ENCODE assay signal across 1 cellular context in the genomic region with DNA sequence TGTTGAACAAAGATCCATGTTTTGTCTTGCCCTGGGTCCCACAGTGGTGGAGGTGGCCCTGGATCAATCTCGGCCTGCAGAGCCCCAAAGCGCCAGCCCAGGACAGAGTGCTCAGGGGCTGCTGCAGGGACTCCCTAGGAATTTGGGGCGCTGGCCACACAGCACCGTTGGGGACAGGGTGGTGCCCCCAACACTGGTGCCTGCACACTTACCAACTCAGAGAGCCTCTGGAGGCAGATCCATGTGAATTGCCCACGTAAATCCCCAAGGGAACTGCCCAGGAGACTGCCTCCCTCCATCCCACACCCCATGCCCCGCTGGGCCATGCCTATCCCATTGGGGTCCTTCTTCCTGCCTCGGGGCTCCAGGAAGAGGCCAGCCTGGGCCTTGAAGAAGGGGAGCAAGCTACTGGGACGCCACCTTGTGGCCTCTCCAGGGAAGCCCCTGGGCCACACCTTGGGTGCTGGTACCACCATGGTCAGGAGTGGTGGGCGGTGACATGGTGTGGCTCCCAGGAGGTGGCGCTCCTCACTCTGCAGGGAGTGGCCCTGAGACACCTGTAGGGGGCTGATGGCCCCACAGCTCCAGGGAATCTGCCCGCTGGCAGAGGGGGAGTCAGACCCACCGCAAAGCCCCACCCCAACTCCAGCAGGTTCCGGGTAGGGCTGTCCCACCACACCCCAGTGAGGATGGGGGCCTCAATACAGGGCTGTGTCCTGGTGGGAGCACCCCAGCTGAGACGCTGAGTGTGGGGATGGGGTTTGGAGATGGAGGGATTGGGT.
TF ChIP-seq lines count a peak whose summit lies in the region.

No MANE protein-coding gene starts in this region.

TF ChIP-seq in HepG2, 621 proteins besides CTCF, POLR2A, EP300 and RAD21 (continues in another document):
- TF ChIP-seq MIER3 (CRISPR knock-in tag; IDR thresholded peaks at IDR 0.05; ENCODE audit: borderline replicate concordance) (peak; percentile 83; the same call in 1 of the 2 replicates), KLF9 (CRISPR knock-in tag; IDR thresholded peaks at IDR 0.05; ENCODE audit: low read depth) (0 out of 2 replicates have a peak, but pooled peaks have one; percentile 29), ZNF781 (CRISPR knock-in tag; IDR thresholded peaks at IDR 0.05; ENCODE audit: borderline replicate concordance, not compliant biosample characterization) (peak; percentile 26), POGZ (CRISPR knock-in tag; IDR thresholded peaks at IDR 0.05) (0 out of 2 replicates have a peak, but pooled peaks have one; percentile 45), CCDC6 (CRISPR knock-in tag; IDR thresholded peaks at IDR 0.05) (0 out of 2 replicates have a peak, but pooled peaks have one; percentile 42), U2AF1 (optimal IDR thresholded peaks at IDR 0.05; ENCODE audit: low read depth, low read length) (no peak), ZNF547 (CRISPR knock-in tag; IDR thresholded peaks at IDR 0.05) (no peak), ZMYM3 (CRISPR knock-in tag; IDR thresholded peaks at IDR 0.05) (peak; percentile 40; the same call in 1 of the 2 replicates), FOXO1 (CRISPR knock-in tag; IDR thresholded peaks at IDR 0.05) (0 out of 2 replicates have a peak, but pooled peaks have one; percentile 30), THAP11 (CRISPR knock-in tag; IDR thresholded peaks at IDR 0.05) (peak; percentile 76), IRF2 (CRISPR knock-in tag; IDR thresholded peaks at IDR 0.05) (peak; percentile 40; the same call in 1 of the 2 replicates), GATAD1 (CRISPR knock-in tag; IDR thresholded peaks at IDR 0.05) (peak; percentile 52), ZNF260 (CRISPR knock-in tag; IDR thresholded peaks at IDR 0.05; ENCODE audit: borderline replicate concordance, low read depth) (0 out of 2 replicates have a peak, but pooled peaks have one; percentile 63), KDM1A (CRISPR knock-in tag; IDR thresholded peaks at IDR 0.05) (no peak), ZSCAN25 (CRISPR knock-in tag; IDR thresholded peaks at IDR 0.05) (peak; percentile 30; the same call in 1 of the 2 replicates), TGIF2 (CRISPR knock-in tag; IDR thresholded peaks at IDR 0.05) (0 out of 2 replicates have a peak, but pooled peaks have one; percentile 18), ISL2 (CRISPR knock-in tag; IDR thresholded peaks at IDR 0.05) (0 out of 2 replicates have a peak, but pooled peaks have one; percentile 18), ATF7-NPFF (CRISPR knock-in tag; IDR thresholded peaks at IDR 0.05; ENCODE audit: low read depth) (peak; percentile 46; the same call in 1 of the 2 replicates), ZC3H13 (CRISPR knock-in tag; IDR thresholded peaks at IDR 0.05) (no peak), ZNF567 (CRISPR knock-in tag; IDR thresholded peaks at IDR 0.05; ENCODE audit: borderline replicate concordance) (peak; percentile 91), ZNF678 (CRISPR knock-in tag; IDR thresholded peaks at IDR 0.05) (no peak), ZNF530 (CRISPR knock-in tag; IDR thresholded peaks at IDR 0.05; ENCODE audit: low read depth) (no peak), KLF13 (CRISPR knock-in tag; IDR thresholded peaks at IDR 0.05) (no peak), NFKB2 (CRISPR knock-in tag; IDR thresholded peaks at IDR 0.05; ENCODE audit: borderline replicate concordance) (peak; percentile 66; the same call in 1 of the 2 replicates)
- TF ChIP-seq, protein P1, sequence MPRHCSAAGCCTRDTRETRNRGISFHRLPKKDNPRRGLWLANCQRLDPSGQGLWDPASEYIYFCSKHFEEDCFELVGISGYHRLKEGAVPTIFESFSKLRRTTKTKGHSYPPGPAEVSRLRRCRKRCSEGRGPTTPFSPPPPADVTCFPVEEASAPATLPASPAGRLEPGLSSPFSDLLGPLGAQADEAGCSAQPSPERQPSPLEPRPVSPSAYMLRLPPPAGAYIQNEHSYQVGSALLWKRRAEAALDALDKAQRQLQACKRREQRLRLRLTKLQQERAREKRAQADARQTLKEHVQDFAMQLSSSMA (CRISPR knock-in tag; IDR thresholded peaks at IDR 0.05): 0 out of 2 replicates have a peak, but pooled peaks have one; percentile 45
- TF ChIP-seq, protein P2, sequence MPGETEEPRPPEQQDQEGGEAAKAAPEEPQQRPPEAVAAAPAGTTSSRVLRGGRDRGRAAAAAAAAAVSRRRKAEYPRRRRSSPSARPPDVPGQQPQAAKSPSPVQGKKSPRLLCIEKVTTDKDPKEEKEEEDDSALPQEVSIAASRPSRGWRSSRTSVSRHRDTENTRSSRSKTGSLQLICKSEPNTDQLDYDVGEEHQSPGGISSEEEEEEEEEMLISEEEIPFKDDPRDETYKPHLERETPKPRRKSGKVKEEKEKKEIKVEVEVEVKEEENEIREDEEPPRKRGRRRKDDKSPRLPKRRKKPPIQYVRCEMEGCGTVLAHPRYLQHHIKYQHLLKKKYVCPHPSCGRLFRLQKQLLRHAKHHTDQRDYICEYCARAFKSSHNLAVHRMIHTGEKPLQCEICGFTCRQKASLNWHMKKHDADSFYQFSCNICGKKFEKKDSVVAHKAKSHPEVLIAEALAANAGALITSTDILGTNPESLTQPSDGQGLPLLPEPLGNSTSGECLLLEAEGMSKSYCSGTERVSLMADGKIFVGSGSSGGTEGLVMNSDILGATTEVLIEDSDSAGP (CRISPR knock-in tag; IDR thresholded peaks at IDR 0.05; ENCODE audit: borderline replicate concordance): peak; percentile 85
- TF ChIP-seq, protein P3, sequence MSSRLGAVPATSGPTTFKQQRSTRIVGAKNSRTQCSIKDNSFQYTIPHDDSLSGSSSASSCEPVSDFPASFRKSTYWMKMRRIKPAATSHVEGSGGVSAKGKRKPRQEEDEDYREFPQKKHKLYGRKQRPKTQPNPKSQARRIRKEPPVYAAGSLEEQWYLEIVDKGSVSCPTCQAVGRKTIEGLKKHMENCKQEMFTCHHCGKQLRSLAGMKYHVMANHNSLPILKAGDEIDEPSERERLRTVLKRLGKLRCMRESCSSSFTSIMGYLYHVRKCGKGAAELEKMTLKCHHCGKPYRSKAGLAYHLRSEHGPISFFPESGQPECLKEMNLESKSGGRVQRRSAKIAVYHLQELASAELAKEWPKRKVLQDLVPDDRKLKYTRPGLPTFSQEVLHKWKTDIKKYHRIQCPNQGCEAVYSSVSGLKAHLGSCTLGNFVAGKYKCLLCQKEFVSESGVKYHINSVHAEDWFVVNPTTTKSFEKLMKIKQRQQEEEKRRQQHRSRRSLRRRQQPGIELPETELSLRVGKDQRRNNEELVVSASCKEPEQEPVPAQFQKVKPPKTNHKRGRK (CRISPR knock-in tag; IDR thresholded peaks at IDR 0.05): no peak
- TF ChIP-seq, protein P4, sequence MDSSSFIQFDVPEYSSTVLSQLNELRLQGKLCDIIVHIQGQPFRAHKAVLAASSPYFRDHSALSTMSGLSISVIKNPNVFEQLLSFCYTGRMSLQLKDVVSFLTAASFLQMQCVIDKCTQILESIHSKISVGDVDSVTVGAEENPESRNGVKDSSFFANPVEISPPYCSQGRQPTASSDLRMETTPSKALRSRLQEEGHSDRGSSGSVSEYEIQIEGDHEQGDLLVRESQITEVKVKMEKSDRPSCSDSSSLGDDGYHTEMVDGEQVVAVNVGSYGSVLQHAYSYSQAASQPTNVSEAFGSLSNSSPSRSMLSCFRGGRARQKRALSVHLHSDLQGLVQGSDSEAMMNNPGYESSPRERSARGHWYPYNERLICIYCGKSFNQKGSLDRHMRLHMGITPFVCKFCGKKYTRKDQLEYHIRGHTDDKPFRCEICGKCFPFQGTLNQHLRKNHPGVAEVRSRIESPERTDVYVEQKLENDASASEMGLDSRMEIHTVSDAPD (CRISPR knock-in tag; IDR thresholded peaks at IDR 0.05): peak; percentile 88
- TF ChIP-seq, protein P5, sequence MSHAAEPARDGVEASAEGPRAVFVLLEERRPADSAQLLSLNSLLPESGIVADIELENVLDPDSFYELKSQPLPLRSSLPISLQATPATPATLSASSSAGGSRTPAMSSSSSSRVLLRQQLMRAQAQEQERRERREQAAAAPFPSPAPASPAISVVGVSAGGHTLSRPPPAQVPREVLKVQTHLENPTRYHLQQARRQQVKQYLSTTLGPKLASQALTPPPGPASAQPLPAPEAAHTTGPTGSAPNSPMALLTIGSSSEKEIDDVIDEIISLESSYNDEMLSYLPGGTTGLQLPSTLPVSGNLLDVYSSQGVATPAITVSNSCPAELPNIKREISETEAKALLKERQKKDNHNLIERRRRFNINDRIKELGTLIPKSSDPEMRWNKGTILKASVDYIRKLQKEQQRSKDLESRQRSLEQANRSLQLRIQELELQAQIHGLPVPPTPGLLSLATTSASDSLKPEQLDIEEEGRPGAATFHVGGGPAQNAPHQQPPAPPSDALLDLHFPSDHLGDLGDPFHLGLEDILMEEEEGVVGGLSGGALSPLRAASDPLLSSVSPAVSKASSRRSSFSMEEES (CRISPR knock-in tag; IDR thresholded peaks at IDR 0.05): 0 out of 2 replicates have a peak, but pooled peaks have one; percentile 24
- TF ChIP-seq, protein P6, sequence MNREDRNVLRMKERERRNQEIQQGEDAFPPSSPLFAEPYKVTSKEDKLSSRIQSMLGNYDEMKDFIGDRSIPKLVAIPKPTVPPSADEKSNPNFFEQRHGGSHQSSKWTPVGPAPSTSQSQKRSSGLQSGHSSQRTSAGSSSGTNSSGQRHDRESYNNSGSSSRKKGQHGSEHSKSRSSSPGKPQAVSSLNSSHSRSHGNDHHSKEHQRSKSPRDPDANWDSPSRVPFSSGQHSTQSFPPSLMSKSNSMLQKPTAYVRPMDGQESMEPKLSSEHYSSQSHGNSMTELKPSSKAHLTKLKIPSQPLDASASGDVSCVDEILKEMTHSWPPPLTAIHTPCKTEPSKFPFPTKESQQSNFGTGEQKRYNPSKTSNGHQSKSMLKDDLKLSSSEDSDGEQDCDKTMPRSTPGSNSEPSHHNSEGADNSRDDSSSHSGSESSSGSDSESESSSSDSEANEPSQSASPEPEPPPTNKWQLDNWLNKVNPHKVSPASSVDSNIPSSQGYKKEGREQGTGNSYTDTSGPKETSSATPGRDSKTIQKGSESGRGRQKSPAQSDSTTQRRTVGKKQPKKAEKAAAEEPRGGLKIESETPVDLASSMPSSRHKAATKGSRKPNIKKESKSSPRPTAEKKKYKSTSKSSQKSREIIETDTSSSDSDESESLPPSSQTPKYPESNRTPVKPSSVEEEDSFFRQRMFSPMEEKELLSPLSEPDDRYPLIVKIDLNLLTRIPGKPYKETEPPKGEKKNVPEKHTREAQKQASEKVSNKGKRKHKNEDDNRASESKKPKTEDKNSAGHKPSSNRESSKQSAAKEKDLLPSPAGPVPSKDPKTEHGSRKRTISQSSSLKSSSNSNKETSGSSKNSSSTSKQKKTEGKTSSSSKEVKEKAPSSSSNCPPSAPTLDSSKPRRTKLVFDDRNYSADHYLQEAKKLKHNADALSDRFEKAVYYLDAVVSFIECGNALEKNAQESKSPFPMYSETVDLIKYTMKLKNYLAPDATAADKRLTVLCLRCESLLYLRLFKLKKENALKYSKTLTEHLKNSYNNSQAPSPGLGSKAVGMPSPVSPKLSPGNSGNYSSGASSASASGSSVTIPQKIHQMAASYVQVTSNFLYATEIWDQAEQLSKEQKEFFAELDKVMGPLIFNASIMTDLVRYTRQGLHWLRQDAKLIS (CRISPR knock-in tag; IDR thresholded peaks at IDR 0.05): no peak
- TF ChIP-seq, protein P7, sequence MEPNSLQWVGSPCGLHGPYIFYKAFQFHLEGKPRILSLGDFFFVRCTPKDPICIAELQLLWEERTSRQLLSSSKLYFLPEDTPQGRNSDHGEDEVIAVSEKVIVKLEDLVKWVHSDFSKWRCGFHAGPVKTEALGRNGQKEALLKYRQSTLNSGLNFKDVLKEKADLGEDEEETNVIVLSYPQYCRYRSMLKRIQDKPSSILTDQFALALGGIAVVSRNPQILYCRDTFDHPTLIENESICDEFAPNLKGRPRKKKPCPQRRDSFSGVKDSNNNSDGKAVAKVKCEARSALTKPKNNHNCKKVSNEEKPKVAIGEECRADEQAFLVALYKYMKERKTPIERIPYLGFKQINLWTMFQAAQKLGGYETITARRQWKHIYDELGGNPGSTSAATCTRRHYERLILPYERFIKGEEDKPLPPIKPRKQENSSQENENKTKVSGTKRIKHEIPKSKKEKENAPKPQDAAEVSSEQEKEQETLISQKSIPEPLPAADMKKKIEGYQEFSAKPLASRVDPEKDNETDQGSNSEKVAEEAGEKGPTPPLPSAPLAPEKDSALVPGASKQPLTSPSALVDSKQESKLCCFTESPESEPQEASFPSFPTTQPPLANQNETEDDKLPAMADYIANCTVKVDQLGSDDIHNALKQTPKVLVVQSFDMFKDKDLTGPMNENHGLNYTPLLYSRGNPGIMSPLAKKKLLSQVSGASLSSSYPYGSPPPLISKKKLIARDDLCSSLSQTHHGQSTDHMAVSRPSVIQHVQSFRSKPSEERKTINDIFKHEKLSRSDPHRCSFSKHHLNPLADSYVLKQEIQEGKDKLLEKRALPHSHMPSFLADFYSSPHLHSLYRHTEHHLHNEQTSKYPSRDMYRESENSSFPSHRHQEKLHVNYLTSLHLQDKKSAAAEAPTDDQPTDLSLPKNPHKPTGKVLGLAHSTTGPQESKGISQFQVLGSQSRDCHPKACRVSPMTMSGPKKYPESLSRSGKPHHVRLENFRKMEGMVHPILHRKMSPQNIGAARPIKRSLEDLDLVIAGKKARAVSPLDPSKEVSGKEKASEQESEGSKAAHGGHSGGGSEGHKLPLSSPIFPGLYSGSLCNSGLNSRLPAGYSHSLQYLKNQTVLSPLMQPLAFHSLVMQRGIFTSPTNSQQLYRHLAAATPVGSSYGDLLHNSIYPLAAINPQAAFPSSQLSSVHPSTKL (CRISPR knock-in tag; IDR thresholded peaks at IDR 0.05): peak; percentile 28; the same call in 1 of the 2 replicates
- TF ChIP-seq, protein P8, sequence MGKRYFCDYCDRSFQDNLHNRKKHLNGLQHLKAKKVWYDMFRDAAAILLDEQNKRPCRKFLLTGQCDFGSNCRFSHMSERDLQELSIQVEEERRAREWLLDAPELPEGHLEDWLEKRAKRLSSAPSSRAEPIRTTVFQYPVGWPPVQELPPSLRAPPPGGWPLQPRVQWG (CRISPR knock-in tag; IDR thresholded peaks at IDR 0.05; ENCODE audit: borderline replicate concordance, low read depth): no peak
